27 cellular contexts compared by ENCODE assay signal in the genomic region with DNA sequence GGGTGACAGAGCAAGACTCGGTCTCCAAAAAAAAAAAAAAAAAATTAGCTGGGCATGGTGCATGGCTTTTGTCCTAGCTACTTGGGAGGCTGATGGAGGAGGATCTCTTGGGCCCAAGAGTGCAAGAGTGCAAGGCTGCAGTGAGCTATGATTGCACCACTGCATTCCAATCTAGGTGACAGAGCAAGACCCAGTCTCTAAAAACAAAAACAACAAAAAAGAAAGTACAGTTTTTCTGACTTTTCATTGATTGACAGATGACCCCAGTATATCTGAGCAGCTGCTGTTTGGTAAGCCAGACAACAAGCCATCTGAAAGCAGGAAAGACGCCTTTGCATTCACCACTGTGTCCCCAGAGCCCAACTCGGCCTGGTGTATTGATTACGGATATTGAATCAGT. TPM values are rescaled to one million over a fixed set of nuclear protein-coding genes. Genes with fewer than 3 reads are reported as not detected.
"Had no signal": no experiment of that assay in that cellular context is flagged by ENCODE, and none has a peak within 500 bp of the region (broad histone marks: within the 10 kb centered on the region; RNA-seq: fewer than 3 reads in every experiment).

No MANE protein-coding gene starts in this region.

- DNase-seq: naive thymus-derived CD4-positive, alpha-beta T cell; natural killer cell; occipital lobe; ovary; posterior cingulate gyrus; psoas muscle; right cardiac atrium; small intestine; stimulated activated CD4-positive, alpha-beta T cell treated with anti-CD3 and anti-CD28 coated beads, Interleukin-15, amount 100 ng/mL, for 24 hours; stimulated activated CD4-positive, alpha-beta T cell treated with anti-CD3 and anti-CD28 coated beads, Interleukin-2, amount 100 ng/mL, for 24 hours; stimulated activated CD4-positive, alpha-beta T cell treated with anti-CD3 and anti-CD28 coated beads, Interleukin-2, amount 100 ng/mL, for 48 hours; stimulated activated CD4-positive, alpha-beta T cell treated with anti-CD3 and anti-CD28 coated beads, Interleukin-4, amount 100 ng/mL, for 24 hours; stimulated activated naive B cell treated with anti-CD40 and anti-IgM and Interleukin-4, amounts not matched to agents 10 μg/mL and 1 μg/mL and 100 μg/mL, for 72 hours; stimulated activated naive CD4-positive, alpha-beta T cell treated with Interleukin-2 at 50 U/mL for 16 hours; stomach; thyroid gland; upper lobe of right lung; uterus had no signal

- ATAC-seq: naive thymus-derived CD4-positive, alpha-beta T cell; natural killer cell; psoas muscle; right cardiac atrium; sciatic nerve; stimulated activated effector memory CD8-positive, alpha-beta T cell treated with anti-CD3 and anti-CD28 coated beads, Interleukin-12 subunit alpha, Interleukin-12 subunit beta, amount 100 ng/mL, for 72 hours; stimulated activated naive B cell treated with anti-CD40 and anti-IgM and Interleukin-4, amounts not matched to agents 10 μg/mL and 1 μg/mL and 100 μg/mL, for 72 hours; upper lobe of right lung had no signal

- H3K4me3 ChIP-seq: neural progenitor cell, ovary, psoas muscle, stomach, thoracic aorta, thyroid gland, tibial nerve, upper lobe of right lung, uterus had no signal

- H2AFZ ChIP-seq: neural progenitor cell, parathyroid adenoma had no signal

- H3K4me2 ChIP-seq: neural progenitor cell had no signal

- H3K27me3 ChIP-seq: neural progenitor cell, ovary, stomach, thyroid gland, tibial nerve, upper lobe of right lung, uterus had no signal

- H3K79me2 ChIP-seq: parathyroid adenoma had no signal

- H3K4me1 ChIP-seq: neural progenitor cell, parathyroid adenoma, psoas muscle, tibial nerve, upper lobe of right lung, uterus had no signal

- FAIRE-seq: small intestine had no signal

- H3K9me3 ChIP-seq: ovary, psoas muscle, stomach, thoracic aorta, thyroid gland, tibial nerve, upper lobe of right lung, uterus had no signal

- H3K27ac ChIP-seq: neural progenitor cell, ovary, parathyroid adenoma, psoas muscle, stomach, thoracic aorta, thyroid gland, tibial nerve, upper lobe of right lung, uterus had no signal

- H3K9ac ChIP-seq: neural progenitor cell, parathyroid adenoma had no signal

- H3K36me3 ChIP-seq: neural progenitor cell, ovary, stomach, thoracic aorta, thyroid gland, tibial nerve, upper lobe of right lung, uterus had no signal

RNA-seq across cellular contexts. Expression of gene DPT, which starts 10.9 kb away (rescaled TPM):
- total RNA-seq: naive thymus-derived CD4-positive, alpha-beta T cell; natural killer cell; occipital lobe; progenitor cell of endocrine pancreas; renal cortical epithelial cell had no signal
- polyA plus RNA-seq: naive thymus-derived CD4-positive, alpha-beta T cell; neural cell had no signal
